ENCODE assay signal across 28 cellular contexts in the genomic region with DNA sequence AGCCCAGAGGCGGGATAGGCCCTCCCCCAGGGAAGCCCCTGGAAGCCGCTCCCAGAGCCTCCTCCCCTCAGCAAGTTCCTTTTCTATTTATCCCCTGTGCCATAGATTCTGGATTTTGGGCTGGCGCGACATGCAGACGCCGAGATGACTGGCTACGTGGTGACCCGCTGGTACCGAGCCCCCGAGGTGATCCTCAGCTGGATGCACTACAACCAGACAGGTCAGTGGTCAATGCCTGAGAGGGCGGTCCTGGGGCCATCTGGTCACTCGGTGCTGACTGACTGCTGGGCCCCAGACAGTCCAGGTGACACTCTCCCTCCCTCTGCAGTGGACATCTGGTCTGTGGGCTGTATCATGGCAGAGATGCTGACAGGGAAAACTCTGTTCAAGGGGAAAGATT. TPM values are rescaled to one million over a fixed set of nuclear protein-coding genes. Genes with fewer than 3 reads are reported as not detected.
A peak's percentile ranks its signal among the peaks of the same experiment; 100 is the strongest.
DNase-seq lines count a peak whose midpoint lies in the region; ATAC-seq and TF ChIP-seq lines count a peak whose summit lies in the region.
"Had no signal": no experiment of that assay in that cellular context is flagged by ENCODE, and none has a peak within 500 bp of the region (broad histone marks: within the 10 kb centered on the region; RNA-seq: fewer than 3 reads in every experiment).

No MANE protein-coding gene starts in this region.

- TF ChIP-seq RAD21 in SK-N-SH (IDR thresholded peaks at IDR 0.05; ENCODE audit: low read length) = no peak

- H3K4me2 ChIP-seq in SK-N-SH = no peak overlapping the region
- peak overlapping the region; percentile 50 for H3K4me2 ChIP-seq in DOHH2 (ENCODE audit: low read length)

- H3K36me3 ChIP-seq in SK-N-SH (replicated peaks in 1 of 2; ENCODE audit: control insufficient read depth in 1 of 2, insufficient read depth in 2 of 2, low read length in 1 of 2) = no peaks in the 10 kb centered on the region
- peaks cover 39% of the 10 kb centered on the region for H3K36me3 ChIP-seq in DOHH2 (ENCODE audit: control insufficient read depth, low read length)
- H3K36me3 ChIP-seq: BE2C had no signal

- H3K9ac ChIP-seq in SK-N-SH = no peak overlapping the region

- TF ChIP-seq EP300 in SK-N-SH (IDR thresholded peaks at IDR 0.05; ENCODE audit: borderline replicate concordance in 1 of 2, low read depth in 1 of 2, low read length in 1 of 2) = 0 out of 4 replicates have a peak, but pooled peaks of 1 of the 2 experiments have one; percentile 25

- peak overlapping the region; percentile 76 for H3K27ac Mint-ChIP-seq in stimulated activated naive B cell treated with anti-CD40 and anti-IgM and Interleukin-4, amounts not matched to agents 10 μg/mL and 1 μg/mL and 100 μg/mL, for 72 hours
- H3K27ac Mint-ChIP-seq: CD4-positive, alpha-beta T cell had no signal

- no peaks in the 10 kb centered on the region for H3K27me3 ChIP-seq in SK-N-SH (ENCODE audit: insufficient read depth)
- H3K27me3 ChIP-seq in DOHH2 (ENCODE audit: control insufficient read depth, low read length) = no peaks in the 10 kb centered on the region
- H3K27me3 ChIP-seq: BE2C, Peyer's patch had no signal

- ATAC-seq in SK-N-SH treated with all-trans-retinoic acid at 6 μM for 48 hours = no peak
- ATAC-seq in stimulated activated naive B cell treated with anti-CD40 and anti-IgM and Interleukin-4, amounts not matched to agents 10 μg/mL and 1 μg/mL and 100 μg/mL, for 72 hours (replicated peaks) = no peak
- ATAC-seq: K562 had no signal

- H3K9me3 Mint-ChIP-seq in stimulated activated naive B cell treated with anti-CD40 and anti-IgM and Interleukin-4, amounts not matched to agents 10 μg/mL and 1 μg/mL and 100 μg/mL, for 72 hours = no peaks in the 10 kb centered on the region
- H3K9me3 Mint-ChIP-seq: CD4-positive, alpha-beta T cell had no signal

- POLR2A ChIA-PET in SK-N-SH (lab: Yijun Ruan, JAX) = no interaction called here

- no peaks in the 10 kb centered on the region for H3K9me3 ChIP-seq in SK-N-SH
- no peaks in the 10 kb centered on the region for H3K9me3 ChIP-seq in DOHH2 (ENCODE audit: control insufficient read depth, insufficient read depth, low read length)
- H3K9me3 ChIP-seq: BE2C, Peyer's patch had no signal

- peaks cover 40 to 57% of the 10 kb centered on the region in 2 donors for H3K4me1 Mint-ChIP-seq in stimulated activated naive B cell treated with anti-CD40 and anti-IgM and Interleukin-4, amounts not matched to agents 10 μg/mL and 1 μg/mL and 100 μg/mL, for 72 hours

- TF ChIP-seq CTCF in SK-N-SH (IDR thresholded peaks at IDR 0.05) = no peak
- no peak for TF ChIP-seq CTCF in DOHH2 (IDR thresholded peaks at IDR 0.05; ENCODE audit: low read depth, low read length, poor library complexity, severe bottlenecking)

- H3K27ac ChIP-seq in SK-N-SH (ENCODE audit: low read depth in 2 of 2, low read length in 1 of 2) = peak overlapping the region in 1 of 2 experiments; percentile 17; a peak in 2 of 4 replicates
- peak overlapping the region; percentile 13; the same call in 1 of the 2 replicates for H3K27ac ChIP-seq in DOHH2 (ENCODE audit: low read depth, low read length)
- H3K27ac ChIP-seq in angular gyrus (ENCODE audit: low read depth, low read length) = peak overlapping the region; percentile 22
- H3K27ac ChIP-seq: 22Rv1, Peyer's patch had no signal

- H4K20me1 ChIP-seq in SK-N-SH (ENCODE audit: insufficient read depth) = no peaks in the 10 kb centered on the region
- H4K20me1 ChIP-seq in DOHH2 (ENCODE audit: control insufficient read depth, insufficient read depth, low read depth, low read length) = no peaks in the 10 kb centered on the region

- H3K4me1 ChIP-seq in SK-N-SH (ENCODE audit: control insufficient read depth in 1 of 2, insufficient read depth in 2 of 2, low read depth in 1 of 2, low read length in 1 of 2) (peaks cover 12 to 56% of the 10 kb centered on the region in 2 experiments), DOHH2 (ENCODE audit: control insufficient read depth, low read length) (peaks cover 36% of the 10 kb centered on the region)

- CTCF ChIA-PET in SK-N-SH (lab: Yijun Ruan, JAX) = interaction anchor here (0.8 to 1.0 kb wide), 2 partner anchors 109 to 166 kb away, joined by 3 read pairs; partner anchors contain the start of gene MAPK14

- H3K36me3 Mint-ChIP-seq in stimulated activated naive B cell treated with anti-CD40 and anti-IgM and Interleukin-4, amounts not matched to agents 10 μg/mL and 1 μg/mL and 100 μg/mL, for 72 hours = peaks cover 41 to 73% of the 10 kb centered on the region in 2 donors

- DNase-seq in SK-N-SH (peak; percentile 68), nucleus accumbens (lab: John Stamatoyannopoulos, UW) (no peak)
- no peak for DNase-seq in stimulated activated naive B cell treated with anti-CD40 and anti-IgM and Interleukin-4, amounts not matched to agents 10 μg/mL and 1 μg/mL and 100 μg/mL, for 72 hours
- no peak for DNase-seq in activated T-cell treated with anti-CD3 and anti-CD28 coated beads, Interleukin-2, amount 50 U/mL, for 1 hour
- no peak for DNase-seq in activated CD4-positive, alpha-beta T cell treated with anti-CD3 and anti-CD28 coated beads, Interleukin-2, amount 50 U/mL, for 48 hours
- DNase-seq: BE2C; CD4-positive, alpha-beta T cell; DMS53; GF-D8; GOT3; HCEC 1CT; Kasumi-1; NCI-H1092 treated with DMSO at 0.1 percent for 48 hours; NCI-H1436; NCI-H187; NCI-H2081 treated with DMSO at 0.1 percent for 48 hours; NCI-H2171; NCI-H226; NCI-H510A; NCI-H69; OCI-M1; Peyer's patch; SHP77 treated with DMSO at 0.1 percent for 48 hours had no signal

- H3F3A ChIP-seq in SK-N-SH (replicated peaks; ENCODE audit: insufficient read depth) = no peaks in the 10 kb centered on the region
- H3F3A ChIP-seq in DOHH2 (ENCODE audit: control insufficient read depth, insufficient read depth) = no peaks in the 10 kb centered on the region

- H3K4me3 Mint-ChIP-seq in stimulated activated naive B cell treated with anti-CD40 and anti-IgM and Interleukin-4, amounts not matched to agents 10 μg/mL and 1 μg/mL and 100 μg/mL, for 72 hours = no peak overlapping the region
- H3K4me3 Mint-ChIP-seq: CD4-positive, alpha-beta T cell had no signal

- WGBS in SK-N-SH (ENCODE audit: low lambda C conversion rate) = no CpG with 5 or more reads among the region's 12 CpGs

- H3K79me2 ChIP-seq in SK-N-SH (ENCODE audit: insufficient read depth) (no peaks in the 10 kb centered on the region), DOHH2 (ENCODE audit: control insufficient read depth, low read length) (no peaks in the 10 kb centered on the region)

- H3K4me3 ChIP-seq in SK-N-SH (ENCODE audit: low read depth in 2 of 2, low read length in 1 of 2) (no peak overlapping the region), DOHH2 (ENCODE audit: low read length) (peak overlapping the region; percentile 24; the same call in 1 of the 2 replicates)
- H3K4me3 ChIP-seq: K562, Peyer's patch had no signal

- H3K27me3 Mint-ChIP-seq in stimulated activated naive B cell treated with anti-CD40 and anti-IgM and Interleukin-4, amounts not matched to agents 10 μg/mL and 1 μg/mL and 100 μg/mL, for 72 hours = no peaks in the 10 kb centered on the region
- H3K27me3 Mint-ChIP-seq: CD4-positive, alpha-beta T cell had no signal

- H3K9me2 ChIP-seq in SK-N-SH = no peaks in the 10 kb centered on the region
- H3K9me2 ChIP-seq in DOHH2 (replicated peaks; ENCODE audit: control insufficient read depth, low read length) = no peaks in the 10 kb centered on the region

- H2AFZ ChIP-seq in SK-N-SH (ENCODE audit: low read depth) = no peak overlapping the region

TF ChIP-seq in SK-N-SH, 30 proteins besides CTCF, POLR2A, EP300 and RAD21 (continues in another document):
- TF ChIP-seq NFIC (IDR thresholded peaks at IDR 0.05; ENCODE audit: borderline replicate concordance) (no peak), USF2 (IDR thresholded peaks at IDR 0.05; ENCODE audit: borderline replicate concordance, low read depth, low read length) (no peak), GABPA (IDR thresholded peaks at IDR 0.05; ENCODE audit: low read depth) (no peak), EZH2phosphoT487 (IDR thresholded peaks at IDR 0.05; ENCODE audit: borderline replicate concordance, low read depth) (no peak), YY1 (IDR thresholded peaks at IDR 0.05; ENCODE audit: low read depth) (no peak), ELF1 (IDR thresholded peaks at IDR 0.05) (no peak), MEF2A (IDR thresholded peaks at IDR 0.05; ENCODE audit: borderline replicate concordance, low read depth) (no peak)

TF ChIP-seq in SK-N-SH treated with all-trans-retinoic acid at 6 μM for 48 hours, 23 proteins besides CTCF, POLR2A, EP300 and RAD21 (continues in another document):
- no peak for TF ChIP-seq GLIS3 (CRISPR knock-in tag; IDR thresholded peaks at IDR 0.05)
- no peak for TF ChIP-seq OSR1 (CRISPR knock-in tag; IDR thresholded peaks at IDR 0.05)
- TF ChIP-seq PPARA (CRISPR knock-in tag; IDR thresholded peaks at IDR 0.05; ENCODE audit: borderline replicate concordance) = no peak
- no peak for TF ChIP-seq ISL1 (CRISPR knock-in tag; IDR thresholded peaks at IDR 0.05)
- TF ChIP-seq ZNF70 (CRISPR knock-in tag; IDR thresholded peaks at IDR 0.05) = no peak
- no peak for TF ChIP-seq BACH2 (CRISPR knock-in tag; IDR thresholded peaks at IDR 0.05; ENCODE audit: borderline replicate concordance)
- TF ChIP-seq, protein P1, sequence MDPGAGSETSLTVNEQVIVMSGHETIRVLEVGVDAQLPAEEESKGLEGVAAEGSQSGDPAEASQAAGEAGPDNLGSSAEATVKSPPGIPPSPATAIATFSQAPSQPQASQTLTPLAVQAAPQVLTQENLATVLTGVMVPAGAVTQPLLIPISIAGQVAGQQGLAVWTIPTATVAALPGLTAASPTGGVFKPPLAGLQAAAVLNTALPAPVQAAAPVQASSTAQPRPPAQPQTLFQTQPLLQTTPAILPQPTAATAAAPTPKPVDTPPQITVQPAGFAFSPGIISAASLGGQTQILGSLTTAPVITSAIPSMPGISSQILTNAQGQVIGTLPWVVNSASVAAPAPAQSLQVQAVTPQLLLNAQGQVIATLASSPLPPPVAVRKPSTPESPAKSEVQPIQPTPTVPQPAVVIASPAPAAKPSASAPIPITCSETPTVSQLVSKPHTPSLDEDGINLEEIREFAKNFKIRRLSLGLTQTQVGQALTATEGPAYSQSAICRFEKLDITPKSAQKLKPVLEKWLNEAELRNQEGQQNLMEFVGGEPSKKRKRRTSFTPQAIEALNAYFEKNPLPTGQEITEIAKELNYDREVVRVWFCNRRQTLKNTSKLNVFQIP (CRISPR knock-in tag; IDR thresholded peaks at IDR 0.05; ENCODE audit: borderline replicate concordance, low read depth) = no peak
- TF ChIP-seq ZNF8 (CRISPR knock-in tag; IDR thresholded peaks at IDR 0.05) = no peak
- no peak for TF ChIP-seq ZC3H10 (CRISPR knock-in tag; IDR thresholded peaks at IDR 0.05)

RNA-seq across cellular contexts. Expression of gene MAPK13, which starts 6.2 kb away (rescaled TPM):
- polyA plus RNA-seq in SK-N-SH (2012; rRNA removed) = 1.9 and 2.3 TPM in 2 replicates
- 0.18 and 0.38 TPM in 2 replicates for polyA plus RNA-seq in SK-N-SH (2012; cell fraction: cytosol; rRNA removed)
- polyA plus RNA-seq in SK-N-SH (2012; cell fraction: nucleus; rRNA removed) = 20.1 and 21.4 TPM in 2 replicates

RNA-seq across cellular contexts. Expression of gene BRPF3, which starts 60.0 kb away (rescaled TPM):
- polyA plus RNA-seq in SK-N-SH (2012; rRNA removed) = 11.7 and 15.4 TPM in 2 replicates
- polyA plus RNA-seq in SK-N-SH (2012; cell fraction: cytosol; rRNA removed) = 11.7 and 13.5 TPM in 2 replicates
- polyA plus RNA-seq in SK-N-SH (2012; cell fraction: nucleus; rRNA removed) = 17.6 and 21.4 TPM in 2 replicates
